ENCODE assay signal across 1 cellular context in genomic region chr6:155328539-155329459, GRCh38.
TF ChIP-seq lines count a peak whose summit lies in the region.

No MANE protein-coding gene starts in this region.

TF ChIP-seq in HepG2, 621 proteins besides CTCF, POLR2A, EP300 and RAD21 (continued from another document and continues in another):
- TF ChIP-seq, protein P1, sequence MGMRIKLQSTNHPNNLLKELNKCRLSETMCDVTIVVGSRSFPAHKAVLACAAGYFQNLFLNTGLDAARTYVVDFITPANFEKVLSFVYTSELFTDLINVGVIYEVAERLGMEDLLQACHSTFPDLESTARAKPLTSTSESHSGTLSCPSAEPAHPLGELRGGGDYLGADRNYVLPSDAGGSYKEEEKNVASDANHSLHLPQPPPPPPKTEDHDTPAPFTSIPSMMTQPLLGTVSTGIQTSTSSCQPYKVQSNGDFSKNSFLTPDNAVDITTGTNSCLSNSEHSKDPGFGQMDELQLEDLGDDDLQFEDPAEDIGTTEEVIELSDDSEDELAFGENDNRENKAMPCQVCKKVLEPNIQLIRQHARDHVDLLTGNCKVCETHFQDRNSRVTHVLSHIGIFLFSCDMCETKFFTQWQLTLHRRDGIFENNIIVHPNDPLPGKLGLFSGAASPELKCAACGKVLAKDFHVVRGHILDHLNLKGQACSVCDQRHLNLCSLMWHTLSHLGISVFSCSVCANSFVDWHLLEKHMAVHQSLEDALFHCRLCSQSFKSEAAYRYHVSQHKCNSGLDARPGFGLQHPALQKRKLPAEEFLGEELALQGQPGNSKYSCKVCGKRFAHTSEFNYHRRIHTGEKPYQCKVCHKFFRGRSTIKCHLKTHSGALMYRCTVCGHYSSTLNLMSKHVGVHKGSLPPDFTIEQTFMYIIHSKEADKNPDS (CRISPR knock-in tag; IDR thresholded peaks at IDR 0.05): peak; percentile 86; the same call in 1 of the 2 replicates
- TF ChIP-seq, protein P2, sequence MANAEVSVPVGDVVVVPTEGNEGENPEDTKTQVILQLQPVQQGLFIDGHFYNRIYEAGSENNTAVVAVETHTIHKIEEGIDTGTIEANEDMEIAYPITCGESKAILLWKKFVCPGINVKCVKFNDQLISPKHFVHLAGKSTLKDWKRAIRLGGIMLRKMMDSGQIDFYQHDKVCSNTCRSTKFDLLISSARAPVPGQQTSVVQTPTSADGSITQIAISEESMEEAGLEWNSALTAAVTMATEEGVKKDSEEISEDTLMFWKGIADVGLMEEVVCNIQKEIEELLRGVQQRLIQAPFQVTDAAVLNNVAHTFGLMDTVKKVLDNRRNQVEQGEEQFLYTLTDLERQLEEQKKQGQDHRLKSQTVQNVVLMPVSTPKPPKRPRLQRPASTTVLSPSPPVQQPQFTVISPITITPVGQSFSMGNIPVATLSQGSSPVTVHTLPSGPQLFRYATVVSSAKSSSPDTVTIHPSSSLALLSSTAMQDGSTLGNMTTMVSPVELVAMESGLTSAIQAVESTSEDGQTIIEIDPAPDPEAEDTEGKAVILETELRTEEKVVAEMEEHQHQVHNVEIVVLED (CRISPR knock-in tag; IDR thresholded peaks at IDR 0.05; ENCODE audit: borderline replicate concordance): no peak
- TF ChIP-seq ZBTB3 (CRISPR knock-in tag; IDR thresholded peaks at IDR 0.05; ENCODE audit: borderline replicate concordance, low read depth) (no peak), ZNF337 (CRISPR knock-in tag; IDR thresholded peaks at IDR 0.05; ENCODE audit: borderline replicate concordance, low read depth) (peak; percentile 64), ZBTB42 (CRISPR knock-in tag; IDR thresholded peaks at IDR 0.05) (no peak; the same call in 1 of the 2 replicates), E2F1 (CRISPR knock-in tag; IDR thresholded peaks at IDR 0.05) (no peak), CC2D1A (CRISPR knock-in tag; IDR thresholded peaks at IDR 0.05) (no peak), ZBTB21 (CRISPR knock-in tag; IDR thresholded peaks at IDR 0.05) (no peak), EEA1 (CRISPR knock-in tag; IDR thresholded peaks at IDR 0.05; ENCODE audit: borderline replicate concordance) (peak; percentile 72; the same call in 1 of the 2 replicates), MATR3 (CRISPR knock-in tag; IDR thresholded peaks at IDR 0.05) (no peak), TERF1 (CRISPR knock-in tag; IDR thresholded peaks at IDR 0.05) (no peak), NKX3-1 (CRISPR knock-in tag; IDR thresholded peaks at IDR 0.05) (peak; percentile 14), ELK4 (CRISPR knock-in tag; IDR thresholded peaks at IDR 0.05; ENCODE audit: borderline replicate concordance) (no peak), NONO (IDR thresholded peaks at IDR 0.05) (no peak), NONO (CRISPR knock-in tag; conservative IDR thresholded peaks at IDR 0.05) (peak; percentile 21; the same call in 1 of the 2 replicates), FOXA1 (IDR thresholded peaks at IDR 0.05) (peak; percentile 93), FOXA1 (CRISPR knock-in tag; IDR thresholded peaks at IDR 0.05) (peak; percentile 86), ZNF232 (CRISPR knock-in tag; IDR thresholded peaks at IDR 0.05; ENCODE audit: borderline replicate concordance) (peak; percentile 58; the same call in 1 of the 2 replicates), ZNF292 (CRISPR knock-in tag; IDR thresholded peaks at IDR 0.05; ENCODE audit: borderline replicate concordance, low read depth) (peak; percentile 34; the same call in 1 of the 2 replicates), REPIN1 (CRISPR knock-in tag; IDR thresholded peaks at IDR 0.05; ENCODE audit: borderline replicate concordance, low read depth) (peak; percentile 82), ETV6 (CRISPR knock-in tag; conservative IDR thresholded peaks at IDR 0.05) (0 out of 2 replicates have a peak, but pooled peaks have one; percentile 38), SMARCE1 (IDR thresholded peaks at IDR 0.05; ENCODE audit: borderline replicate concordance) (no peak), ZBTB46 (CRISPR knock-in tag; IDR thresholded peaks at IDR 0.05; ENCODE audit: borderline replicate concordance) (no peak), ATRX (CRISPR knock-in tag; IDR thresholded peaks at IDR 0.05; ENCODE audit: borderline replicate concordance) (no peak), ESRRA (CRISPR knock-in tag; IDR thresholded peaks at IDR 0.05; ENCODE audit: low read depth) (0 out of 2 replicates have a peak, but pooled peaks have one; percentile 11), ZNF770 (CRISPR knock-in tag; IDR thresholded peaks at IDR 0.05) (no peak; the same call in 1 of the 2 replicates), REST (IDR thresholded peaks at IDR 0.05; ENCODE audit: borderline replicate concordance in 1 of 2, low read depth in 1 of 2, low read length in 2 of 2) (peak in 1 of 2 experiments; percentile 51; a peak in 2 of 4 replicates), SAFB2 (CRISPR knock-in tag; IDR thresholded peaks at IDR 0.05; ENCODE audit: borderline replicate concordance, low read depth) (peak; percentile 62; the same call in 1 of the 2 replicates), JDP2 (CRISPR knock-in tag; IDR thresholded peaks at IDR 0.05; ENCODE audit: borderline replicate concordance) (no peak; the same call in 1 of the 2 replicates)
- TF ChIP-seq, protein P3, sequence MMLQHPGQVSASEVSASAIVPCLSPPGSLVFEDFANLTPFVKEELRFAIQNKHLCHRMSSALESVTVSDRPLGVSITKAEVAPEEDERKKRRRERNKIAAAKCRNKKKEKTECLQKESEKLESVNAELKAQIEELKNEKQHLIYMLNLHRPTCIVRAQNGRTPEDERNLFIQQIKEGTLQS (CRISPR knock-in tag; IDR thresholded peaks at IDR 0.05): peak; percentile 84
- TF ChIP-seq, protein P4, sequence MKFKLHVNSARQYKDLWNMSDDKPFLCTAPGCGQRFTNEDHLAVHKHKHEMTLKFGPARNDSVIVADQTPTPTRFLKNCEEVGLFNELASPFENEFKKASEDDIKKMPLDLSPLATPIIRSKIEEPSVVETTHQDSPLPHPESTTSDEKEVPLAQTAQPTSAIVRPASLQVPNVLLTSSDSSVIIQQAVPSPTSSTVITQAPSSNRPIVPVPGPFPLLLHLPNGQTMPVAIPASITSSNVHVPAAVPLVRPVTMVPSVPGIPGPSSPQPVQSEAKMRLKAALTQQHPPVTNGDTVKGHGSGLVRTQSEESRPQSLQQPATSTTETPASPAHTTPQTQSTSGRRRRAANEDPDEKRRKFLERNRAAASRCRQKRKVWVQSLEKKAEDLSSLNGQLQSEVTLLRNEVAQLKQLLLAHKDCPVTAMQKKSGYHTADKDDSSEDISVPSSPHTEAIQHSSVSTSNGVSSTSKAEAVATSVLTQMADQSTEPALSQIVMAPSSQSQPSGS (CRISPR knock-in tag; IDR thresholded peaks at IDR 0.05): peak; percentile 95
- TF ChIP-seq, protein P5, sequence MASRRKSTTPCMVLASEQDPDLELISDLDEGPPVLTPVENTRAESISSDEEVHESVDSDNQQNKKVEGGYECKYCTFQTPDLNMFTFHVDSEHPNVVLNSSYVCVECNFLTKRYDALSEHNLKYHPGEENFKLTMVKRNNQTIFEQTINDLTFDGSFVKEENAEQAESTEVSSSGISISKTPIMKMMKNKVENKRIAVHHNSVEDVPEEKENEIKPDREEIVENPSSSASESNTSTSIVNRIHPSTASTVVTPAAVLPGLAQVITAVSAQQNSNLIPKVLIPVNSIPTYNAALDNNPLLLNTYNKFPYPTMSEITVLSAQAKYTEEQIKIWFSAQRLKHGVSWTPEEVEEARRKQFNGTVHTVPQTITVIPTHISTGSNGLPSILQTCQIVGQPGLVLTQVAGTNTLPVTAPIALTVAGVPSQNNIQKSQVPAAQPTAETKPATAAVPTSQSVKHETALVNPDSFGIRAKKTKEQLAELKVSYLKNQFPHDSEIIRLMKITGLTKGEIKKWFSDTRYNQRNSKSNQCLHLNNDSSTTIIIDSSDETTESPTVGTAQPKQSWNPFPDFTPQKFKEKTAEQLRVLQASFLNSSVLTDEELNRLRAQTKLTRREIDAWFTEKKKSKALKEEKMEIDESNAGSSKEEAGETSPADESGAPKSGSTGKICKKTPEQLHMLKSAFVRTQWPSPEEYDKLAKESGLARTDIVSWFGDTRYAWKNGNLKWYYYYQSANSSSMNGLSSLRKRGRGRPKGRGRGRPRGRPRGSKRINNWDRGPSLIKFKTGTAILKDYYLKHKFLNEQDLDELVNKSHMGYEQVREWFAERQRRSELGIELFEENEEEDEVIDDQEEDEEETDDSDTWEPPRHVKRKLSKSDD (CRISPR knock-in tag; IDR thresholded peaks at IDR 0.05; ENCODE audit: low read depth): no peak; the same call in 1 of the 2 replicates
